ENCODE assay signal across 8 cellular contexts in the genomic region with DNA sequence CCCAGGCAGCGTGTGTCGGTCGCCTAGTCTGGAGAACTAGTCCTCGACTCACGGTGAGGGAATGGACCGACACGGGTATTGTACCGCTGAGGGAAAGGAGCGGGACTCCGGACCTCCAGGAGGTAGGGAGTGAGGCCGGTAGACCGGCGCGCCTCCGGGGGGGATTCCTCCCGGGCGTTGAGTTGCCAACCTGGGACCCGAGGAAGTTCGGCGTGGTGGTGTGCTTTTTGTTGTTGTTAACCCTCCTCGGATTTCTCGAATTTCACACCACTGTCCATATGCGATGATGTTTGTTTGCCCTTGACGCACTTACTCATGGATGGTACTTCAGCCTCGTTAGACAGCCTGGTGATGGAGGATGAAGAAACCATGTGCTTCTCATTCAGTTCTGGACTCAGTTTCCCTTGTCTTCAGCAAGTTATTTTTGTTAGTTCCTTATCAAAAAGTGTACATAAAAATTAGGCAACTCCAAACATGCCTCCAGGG. TPM values are rescaled to one million over a fixed set of nuclear protein-coding genes. Genes with fewer than 3 reads are reported as not detected.
DNase-seq lines count a peak whose midpoint lies in the region; ATAC-seq and TF ChIP-seq lines count a peak whose summit lies in the region.
"Not testable (repeated sequence)": the region's sequence is repeated elsewhere in the genome, so short reads cannot be mapped to it uniquely, and the experiment has no call there.

No MANE protein-coding gene starts in this region.

- intact Hi-C loops in Panc1 (cut with micrococcal nuclease; ENCODE audit: unreplicated experiment) = not testable (repeated sequence)
- intact Hi-C loops in activated T-helper 2 cell treated with anti-CD3 and anti-CD28 coated beads, Interferon-gamma antibody, Interleukin-2, Interleukin-4, amounts not matched to agents 10 μg/mL and 5 μg/mL and 100 μg/mL, durations not matched to agents 14 hours and 24 hours and 36 hours (cut with micrococcal nuclease) = loop anchor here (2.0 to 5.0 kb wide), 2 partner anchors 126 to 447 kb away; partner anchors contain the start of gene ASH1L

- POLR2A ChIA-PET in HEK293T (lab: Yijun Ruan, JAX); Panc1 (lab: Charles Lee); naive thymus-derived CD8-positive, alpha-beta T cell (lab: Charles Lee): not testable (repeated sequence)

- H3K4me1 ChIP-seq in Panc1 (ENCODE audit: control insufficient read depth, insufficient read depth, low read length); iPS DF 6.9 (ENCODE audit: control insufficient read depth, insufficient read depth, low read length): not testable (repeated sequence)
- peaks cover 4 to 19% of the 10 kb centered on the region in 2 donors for H3K4me1 ChIP-seq in duodenal mucosa (ENCODE audit: control insufficient read depth in 1 of 2, insufficient read depth in 2 of 2, low read length in 2 of 2)

- not testable (repeated sequence) for ATAC-seq in Panc1
- ATAC-seq in naive thymus-derived CD8-positive, alpha-beta T cell = peak in 1 of 2 donors; percentile 1

- in situ Hi-C loops in Panc1 (cut with HindIII; ENCODE audit: low pct_unique_long_range_greater_than_20kb, low sequenced_read_pairs) = not testable (repeated sequence)

- peaks cover 12% of the 10 kb centered on the region for H3K9me3 Mint-ChIP-seq in activated T-helper 2 cell treated with anti-CD3 and anti-CD28 coated beads, Interferon-gamma antibody, Interleukin-2, Interleukin-4, amounts not matched to agents 10 μg/mL and 5 μg/mL and 100 μg/mL, durations not matched to agents 14 hours and 24 hours and 36 hours
- H3K9me3 Mint-ChIP-seq in naive thymus-derived CD8-positive, alpha-beta T cell; stimulated activated naive CD8-positive, alpha-beta T cell treated with anti-CD3 and anti-CD28 coated beads, Interleukin-15, Interleukin-2, amounts not matched to agents 100 ng/mL and 50 ng/mL, for 24 hours: not testable (repeated sequence)

- not testable (repeated sequence) for H3K9me3 ChIP-seq in Panc1 (ENCODE audit: control insufficient read depth, insufficient read depth, low read depth, low read length); iPS DF 6.9 (ENCODE audit: control insufficient read depth, insufficient read depth, low read length)
- H3K9me3 ChIP-seq in duodenal mucosa (ENCODE audit: control insufficient read depth in 1 of 2, low read length in 2 of 2) = peaks cover 0 to 11% of the 10 kb centered on the region in 2 donors

- H3K36me3 ChIP-seq in Panc1 (ENCODE audit: control insufficient read depth, insufficient read depth, low read length) = peaks cover 13% of the 10 kb centered on the region
- peaks cover 6 to 13% of the 10 kb centered on the region in 2 donors for H3K36me3 ChIP-seq in duodenal mucosa (ENCODE audit: control insufficient read depth in 1 of 2, insufficient read depth in 2 of 2, low read length in 2 of 2)
- H3K36me3 ChIP-seq in iPS DF 6.9 (ENCODE audit: control insufficient read depth, insufficient read depth, low read length) = not testable (repeated sequence)

- not testable (repeated sequence) for DNase-seq in HEK293T (ENCODE audit: extremely low spot score); Panc1 (ENCODE audit: low read depth, low spot score); activated T-helper 2 cell treated with anti-CD3 and anti-CD28 coated beads, Interferon-gamma antibody, Interleukin-2, Interleukin-4, amounts not matched to agents 10 μg/mL and 5 μg/mL and 100 μg/mL, durations not matched to agents 14 hours and 24 hours and 36 hours (ENCODE audit: low spot score); iPS DF 6.9 (ENCODE audit: low read depth, low spot score); naive thymus-derived CD8-positive, alpha-beta T cell

- CTCF ChIA-PET in HEK293T (lab: Yijun Ruan, JAX); Panc1 (lab: Charles Lee): not testable (repeated sequence)

- TSS peak; percentile 78 for BruUV-seq in Panc1 (replicated peaks; lab: Mats Ljungman, UMichigan)

- H3K27me3 Mint-ChIP-seq in activated T-helper 2 cell treated with anti-CD3 and anti-CD28 coated beads, Interferon-gamma antibody, Interleukin-2, Interleukin-4, amounts not matched to agents 10 μg/mL and 5 μg/mL and 100 μg/mL, durations not matched to agents 14 hours and 24 hours and 36 hours (ENCODE audit: low read depth); naive thymus-derived CD8-positive, alpha-beta T cell; stimulated activated naive CD8-positive, alpha-beta T cell treated with anti-CD3 and anti-CD28 coated beads, Interleukin-15, Interleukin-2, amounts not matched to agents 100 ng/mL and 50 ng/mL, for 24 hours: not testable (repeated sequence)

- peaks cover 49% of the 10 kb centered on the region for H3K4me1 Mint-ChIP-seq in activated T-helper 2 cell treated with anti-CD3 and anti-CD28 coated beads, Interferon-gamma antibody, Interleukin-2, Interleukin-4, amounts not matched to agents 10 μg/mL and 5 μg/mL and 100 μg/mL, durations not matched to agents 14 hours and 24 hours and 36 hours (ENCODE audit: low read depth)
- H3K4me1 Mint-ChIP-seq in naive thymus-derived CD8-positive, alpha-beta T cell = peaks cover 34 to 79% (median 70%) of the 10 kb centered on the region in 4 donors
- H3K4me1 Mint-ChIP-seq in stimulated activated naive CD8-positive, alpha-beta T cell treated with anti-CD3 and anti-CD28 coated beads, Interleukin-15, Interleukin-2, amounts not matched to agents 100 ng/mL and 50 ng/mL, for 24 hours (ENCODE audit: low read depth) = peaks cover 74% of the 10 kb centered on the region

- H3K27ac Mint-ChIP-seq in activated T-helper 2 cell treated with anti-CD3 and anti-CD28 coated beads, Interferon-gamma antibody, Interleukin-2, Interleukin-4, amounts not matched to agents 10 μg/mL and 5 μg/mL and 100 μg/mL, durations not matched to agents 14 hours and 24 hours and 36 hours = peak overlapping the region; percentile 96
- peak overlapping the region; percentile 91 to 99 (median 96) for H3K27ac Mint-ChIP-seq in naive thymus-derived CD8-positive, alpha-beta T cell
- H3K27ac Mint-ChIP-seq in stimulated activated naive CD8-positive, alpha-beta T cell treated with anti-CD3 and anti-CD28 coated beads, Interleukin-15, Interleukin-2, amounts not matched to agents 100 ng/mL and 50 ng/mL, for 24 hours = peak overlapping the region; percentile 96

- H3K9ac ChIP-seq in duodenal mucosa (ENCODE audit: low read depth in 1 of 2, low read length in 2 of 2) = peak overlapping the region; percentile 73 to 97

- peak overlapping the region; percentile 86 to 89 for H3K4me3 ChIP-seq in Panc1 (ENCODE audit: low read depth in 2 of 2, low read length in 2 of 2)
- H3K4me3 ChIP-seq in duodenal mucosa (ENCODE audit: low read depth in 1 of 2, low read length in 2 of 2) = peak overlapping the region; percentile 87 to 93
- peak overlapping the region; percentile 54; the same call in 1 of the 2 replicates for H3K4me3 ChIP-seq in iPS DF 6.9 (ENCODE audit: low read length)

- H3K36me3 Mint-ChIP-seq in activated T-helper 2 cell treated with anti-CD3 and anti-CD28 coated beads, Interferon-gamma antibody, Interleukin-2, Interleukin-4, amounts not matched to agents 10 μg/mL and 5 μg/mL and 100 μg/mL, durations not matched to agents 14 hours and 24 hours and 36 hours (ENCODE audit: low read depth) = peaks cover 64% of the 10 kb centered on the region
- H3K36me3 Mint-ChIP-seq in naive thymus-derived CD8-positive, alpha-beta T cell = peaks cover 8 to 47% (median 16%) of the 10 kb centered on the region in 3 donors
- H3K36me3 Mint-ChIP-seq in stimulated activated naive CD8-positive, alpha-beta T cell treated with anti-CD3 and anti-CD28 coated beads, Interleukin-15, Interleukin-2, amounts not matched to agents 100 ng/mL and 50 ng/mL, for 24 hours (ENCODE audit: low read depth) = peaks cover 53% of the 10 kb centered on the region

- TF ChIP-seq CTCF in C4-2B (conservative IDR thresholded peaks at IDR 0.05); Panc1 (IDR thresholded peaks at IDR 0.05): not testable (repeated sequence)

- WGBS in iPS DF 6.9 (ENCODE audit: insufficient coverage, insufficient read length) = no CpG with 5 or more reads among the region's 25 CpGs

- H3K27me3 ChIP-seq in Panc1 (ENCODE audit: control insufficient read depth, insufficient read depth, low read length); duodenal mucosa (ENCODE audit: control insufficient read depth in 1 of 2, insufficient read depth in 2 of 2, low read length in 2 of 2); iPS DF 6.9 (ENCODE audit: control insufficient read depth, insufficient read depth, low read length): not testable (repeated sequence)

- H3K27ac ChIP-seq in C4-2B = peak overlapping the region; percentile 96
- H3K27ac ChIP-seq in Panc1 (ENCODE audit: low read length) = peak overlapping the region; percentile 95
- H3K27ac ChIP-seq in duodenal mucosa (ENCODE audit: low read depth, low read length) = peak overlapping the region; percentile 98
- H3K27ac ChIP-seq in iPS DF 6.9 (ENCODE audit: low read length) = not testable (repeated sequence)

- peak overlapping the region; percentile 97 for H3K4me3 Mint-ChIP-seq in activated T-helper 2 cell treated with anti-CD3 and anti-CD28 coated beads, Interferon-gamma antibody, Interleukin-2, Interleukin-4, amounts not matched to agents 10 μg/mL and 5 μg/mL and 100 μg/mL, durations not matched to agents 14 hours and 24 hours and 36 hours (ENCODE audit: low read depth)
- peak overlapping the region; percentile 92 to 99 (median 96) for H3K4me3 Mint-ChIP-seq in naive thymus-derived CD8-positive, alpha-beta T cell
- H3K4me3 Mint-ChIP-seq in stimulated activated naive CD8-positive, alpha-beta T cell treated with anti-CD3 and anti-CD28 coated beads, Interleukin-15, Interleukin-2, amounts not matched to agents 100 ng/mL and 50 ng/mL, for 24 hours = peak overlapping the region; percentile 98

RNA-seq across cellular contexts. Expression of gene DAP3, which starts 0.3 kb away (rescaled TPM):
- total RNA-seq in Panc1 (2021; ENCODE audit: unreplicated experiment) = 136 TPM
- 171 TPM for polyA plus RNA-seq in Panc1 (2012; ENCODE audit: insufficient read length)
- 172 and 187 TPM in 2 replicates for total RNA-seq in activated T-helper 2 cell treated with anti-CD3 and anti-CD28 coated beads, Interferon-gamma antibody, Interleukin-2, Interleukin-4, amounts not matched to agents 10 μg/mL and 5 μg/mL and 100 μg/mL, durations not matched to agents 14 hours and 24 hours and 36 hours
- total RNA-seq in naive thymus-derived CD8-positive, alpha-beta T cell = 100 to 1,000 TPM; 150 to 162 TPM
- 100 to 1,000 TPM; 111 to 129 (median 114) TPM for polyA plus RNA-seq in naive thymus-derived CD8-positive, alpha-beta T cell

RNA-seq across cellular contexts. Expression of gene YY1AP1, which starts 0.6 kb away (rescaled TPM):
- 58.7 TPM for total RNA-seq in Panc1 (2021; ENCODE audit: unreplicated experiment)
- 35.6 TPM for polyA plus RNA-seq in Panc1 (2012; ENCODE audit: insufficient read length)
- 65.8 and 67.9 TPM in 2 replicates for total RNA-seq in activated T-helper 2 cell treated with anti-CD3 and anti-CD28 coated beads, Interferon-gamma antibody, Interleukin-2, Interleukin-4, amounts not matched to agents 10 μg/mL and 5 μg/mL and 100 μg/mL, durations not matched to agents 14 hours and 24 hours and 36 hours
- total RNA-seq in naive thymus-derived CD8-positive, alpha-beta T cell = 100 to 1,000 TPM; 113 to 130 TPM
- 10 to 100 TPM; 24.1 to 50.5 (median 30.0) TPM for polyA plus RNA-seq in naive thymus-derived CD8-positive, alpha-beta T cell
